Comparison of ENCODE assay signal across 11 cellular contexts in genomic region chr5:172858990-172859811, GRCh38. TPM values are rescaled to one million over a fixed set of nuclear protein-coding genes. Genes with fewer than 3 reads are reported as not detected.
DNase-seq lines count a peak whose midpoint lies in the region; ATAC-seq, FAIRE-seq and TF ChIP-seq lines count a peak whose summit lies in the region.
"Had no signal": no experiment of that assay in that cellular context is flagged by ENCODE, and none has a peak within 500 bp of the region (broad histone marks: within the 10 kb centered on the region; RNA-seq: fewer than 3 reads in every experiment).

No MANE protein-coding gene starts in this region.

- H3K27ac Mint-ChIP-seq in brain = peak overlapping the region in 3 of 5 experiments; percentile 52 to 83 (median 60)
- H3K27ac Mint-ChIP-seq: stimulated activated memory B cell treated with anti-CD40 and anti-IgM and Interleukin-4, amounts not matched to agents 10 μg/mL and 1 μg/mL and 100 μg/mL, for 72 hours had no signal

- no peak overlapping the region for H3K27ac ChIP-seq in keratinocyte (ENCODE audit: control insufficient read depth, insufficient read depth, low read length)
- peak overlapping the region; percentile 94 for H3K27ac ChIP-seq in small intestine (ENCODE audit: low read depth in 1 of 2, low read length in 1 of 2)

- H3K4me2 ChIP-seq in keratinocyte (ENCODE audit: control insufficient read depth, extremely low read depth, insufficient read depth, low read depth, low read length) = no peak overlapping the region

- H4K20me1 ChIP-seq in keratinocyte (ENCODE audit: control insufficient read depth, extremely low read depth, insufficient read depth, low read length) = peaks cover 2% of the 10 kb centered on the region

- H3K27me3 ChIP-seq in keratinocyte (ENCODE audit: control insufficient read depth, extremely low read depth, insufficient read depth, low read length) (no peaks in the 10 kb centered on the region), small intestine (ENCODE audit: control insufficient read depth in 2 of 2, insufficient read depth in 2 of 2, low read length in 2 of 2) (no peaks in the 10 kb centered on the region)

- ATAC-seq in HG03045 (IDR thresholded peaks at IDR 0.05; ENCODE audit: unreplicated experiment) (no peak), GM18873 (IDR thresholded peaks at IDR 0.05; ENCODE audit: low FRiP score, unreplicated experiment) (no peak)

- H3K9me3 ChIP-seq in keratinocyte (ENCODE audit: control insufficient read depth, low read depth, low read length) = no peaks in the 10 kb centered on the region
- H3K9me3 ChIP-seq in small intestine (ENCODE audit: control insufficient read depth, low read depth) = no peaks in the 10 kb centered on the region

- dilution Hi-C loops in keratinocyte (cut with MboI; ENCODE audit: extremely low pct_ligation_motif_present, low sequenced_read_pairs) = no loop called here

- H3K4me1 ChIP-seq in keratinocyte (ENCODE audit: control insufficient read depth, extremely low read depth, insufficient read depth, low read length) (peaks cover 26% of the 10 kb centered on the region), small intestine (ENCODE audit: control insufficient read depth in 2 of 2, insufficient read depth in 1 of 2, low read depth in 1 of 2, low read length in 1 of 2) (peaks cover 19 to 21% of the 10 kb centered on the region in 2 donors)

- no peaks in the 10 kb centered on the region for H3K9me3 Mint-ChIP-seq in brain
- H3K9me3 Mint-ChIP-seq: stimulated activated memory B cell treated with anti-CD40 and anti-IgM and Interleukin-4, amounts not matched to agents 10 μg/mL and 1 μg/mL and 100 μg/mL, for 72 hours had no signal

- DNase-seq in GOT3 (lab: John Stamatoyannopoulos, UW) = peak; percentile 34
- no peak for DNase-seq in keratinocyte (ENCODE audit: low read depth, low spot score)
- peak; percentile 95 for DNase-seq in small intestine
- no peak for DNase-seq in SHP77 treated with DMSO at 0.1 percent for 48 hours (lab: John Stamatoyannopoulos, UW)
- DNase-seq in NOMO-1 (lab: John Stamatoyannopoulos, UW; ENCODE audit: unreplicated experiment in 2 of 2) = no peak
- DNase-seq: activated CD8-positive, alpha-beta memory T cell treated with anti-CD3 and anti-CD28 coated beads, Interleukin-2, amount 50 U/mL, for 48 hours; NCI-H2227 treated with DMSO at 0.1 percent for 48 hours had no signal

- H3K9ac ChIP-seq in keratinocyte (ENCODE audit: control insufficient read depth, extremely low read depth, insufficient read depth, low read length) = peak overlapping the region; percentile 11

- peaks cover 4% of the 10 kb centered on the region for H3K27me3 Mint-ChIP-seq in brain
- H3K27me3 Mint-ChIP-seq: stimulated activated memory B cell treated with anti-CD40 and anti-IgM and Interleukin-4, amounts not matched to agents 10 μg/mL and 1 μg/mL and 100 μg/mL, for 72 hours had no signal

- FAIRE-seq in keratinocyte (lab: Jason Lieb, UNC) = no peak
- FAIRE-seq in small intestine (lab: Jason Lieb, UNC) = no peak

- 17 to 50% (median 39%) methylated on average over 15 of the region's 15 CpGs for WGBS in small intestine, 3 donors

- no peak for TF ChIP-seq CTCF in brain (conservative IDR thresholded peaks at IDR 0.05)
- no peak for TF ChIP-seq CTCF in keratinocyte (optimal IDR thresholded peaks at IDR 0.05 in 1 of 3, IDR thresholded peaks at IDR 0.05 in 1 of 3, conservative IDR thresholded peaks at IDR 0.05 in 1 of 3; ENCODE audit: extremely low read depth in 1 of 3, insufficient read depth in 2 of 3, low read length in 3 of 3)

- no peaks in the 10 kb centered on the region for H3K9me1 ChIP-seq in keratinocyte (ENCODE audit: control insufficient read depth, extremely low read depth, insufficient read depth, low read length)

- peaks cover 36% of the 10 kb centered on the region for H3K4me1 Mint-ChIP-seq in brain

- H3K36me3 ChIP-seq in keratinocyte (ENCODE audit: control insufficient read depth in 2 of 2, extremely low read depth in 1 of 2, insufficient read depth in 2 of 2, low read length in 2 of 2) = peaks cover 6 to 16% of the 10 kb centered on the region in 2 experiments
- peaks cover 1 to 2% of the 10 kb centered on the region in 2 donors for H3K36me3 ChIP-seq in small intestine (ENCODE audit: control insufficient read depth in 2 of 2, insufficient read depth in 2 of 2, low read length in 2 of 2)

- H3K79me2 ChIP-seq in keratinocyte (ENCODE audit: control insufficient read depth, insufficient read depth, low read length) = peaks cover 22% of the 10 kb centered on the region

- H3K36me3 Mint-ChIP-seq in brain = peaks cover 5% of the 10 kb centered on the region

- H3K4me3 Mint-ChIP-seq in brain = no peak overlapping the region
- H3K4me3 Mint-ChIP-seq: stimulated activated memory B cell treated with anti-CD40 and anti-IgM and Interleukin-4, amounts not matched to agents 10 μg/mL and 1 μg/mL and 100 μg/mL, for 72 hours had no signal

- no peak overlapping the region for H2AFZ ChIP-seq in keratinocyte (ENCODE audit: control insufficient read depth, low read length)

- H3K4me3 ChIP-seq in keratinocyte (ENCODE audit: control insufficient read depth in 2 of 3, extremely low read depth in 1 of 3, insufficient read depth in 2 of 3, low read depth in 1 of 3, low read length in 3 of 3) (no peak overlapping the region), small intestine (ENCODE audit: low read depth in 1 of 2, low read length in 2 of 2) (peak overlapping the region in 1 of 2 donors; percentile 7)

RNA-seq across cellular contexts. Expression of gene ERGIC1, which starts 25.1 kb away (rescaled TPM):
- 73.3 TPM for polyA plus RNA-seq in brain (ENCODE audit: insufficient read depth, low read depth, low replicate concordance)
- polyA plus RNA-seq in keratinocyte = 89.5 to 105 TPM (median 93.4 TPM) in 3 replicates
- polyA plus RNA-seq in keratinocyte (2011; ENCODE audit: low read depth) = 25.2 TPM
- polyA plus RNA-seq in keratinocyte (2011; cell fraction: cytosol; rRNA removed) = 92.4 and 115 TPM in 2 replicates
- polyA plus RNA-seq in keratinocyte (2011; cell fraction: nucleus; rRNA removed) = 48.2 and 60.3 TPM in 2 replicates
- 51.3 and 98.7 TPM in 2 replicates for polyA plus RNA-seq in keratinocyte (2012; ENCODE audit: low replicate concordance)
- polyA minus RNA-seq in keratinocyte = 162 to 220 TPM (median 183 TPM) in 3 replicates
- polyA minus RNA-seq in keratinocyte (2011; cell fraction: cytosol; rRNA and poly(A)+ RNA removed) = 102 TPM
- 34.2 and 59.5 TPM in 2 replicates for polyA minus RNA-seq in keratinocyte (2011; cell fraction: nucleus; rRNA and poly(A)+ RNA removed)
- 100 to 1,000 TPM in 1 of 3 donors, 10 to 100 TPM in 2; 58.1 to 127 (median 64.2) TPM for polyA plus RNA-seq in small intestine

Comparison
In these comparisons a context has a peak if more than half of its experiments do, and no peak if none do; other contexts are left out.
1. DNase-seq: peak in GOT3 (single experiment) and small intestine (single experiment); none in keratinocyte (single experiment), SHP77 treated with DMSO at 0.1 percent for 48 hours (single experiment) and NOMO-1 (0 of 2).